8 cellular contexts compared by ENCODE assay signal in the genomic region with DNA sequence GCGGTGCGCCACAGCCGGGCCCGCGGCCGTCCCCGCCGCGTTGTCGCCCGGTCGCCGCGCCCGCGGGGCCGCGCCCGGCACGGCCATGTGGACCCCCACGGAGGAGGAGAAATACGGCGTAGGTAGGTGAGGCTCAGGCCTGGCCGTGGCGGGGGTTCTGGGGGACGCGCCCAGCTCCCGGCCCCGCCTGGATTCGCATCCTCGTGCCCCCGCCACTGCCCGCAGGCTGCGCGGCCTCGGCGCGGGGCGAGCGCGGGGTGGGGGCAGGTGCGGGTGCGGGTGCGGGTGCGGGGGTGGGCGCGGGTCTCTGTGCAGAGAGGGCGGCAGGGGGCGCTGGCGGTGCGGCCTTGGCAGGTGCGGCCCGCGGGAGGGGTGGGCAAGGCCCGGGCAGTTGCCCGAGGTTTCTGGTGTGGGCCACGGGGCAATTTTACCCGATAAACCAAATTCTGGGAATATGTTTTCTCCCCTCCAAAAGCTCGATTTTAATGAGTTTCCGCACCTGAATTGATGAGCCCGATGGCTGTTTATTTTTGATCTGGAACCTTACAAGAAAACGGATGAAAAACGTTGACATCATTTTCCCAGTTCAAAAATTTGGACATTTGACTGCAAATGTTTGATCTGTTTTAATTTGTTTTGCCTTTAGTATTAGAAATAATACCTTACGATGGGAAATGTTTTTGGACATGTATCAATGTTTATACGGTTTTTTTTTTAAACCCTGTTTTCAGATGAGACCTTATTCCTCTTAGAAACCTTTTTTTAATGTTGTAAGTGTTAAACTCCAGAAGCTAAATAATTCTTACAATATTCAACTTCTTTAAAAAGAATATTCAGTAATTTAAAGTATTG. TPM values are rescaled to one million over a fixed set of nuclear protein-coding genes. Genes with fewer than 3 reads are reported as not detected.
DNase-seq lines count a peak whose midpoint lies in the region; ATAC-seq and TF ChIP-seq lines count a peak whose summit lies in the region.

No MANE protein-coding gene starts in this region.

- intact Hi-C loops in mammary epithelial cell (cut with micrococcal nuclease): no loop called here

- DNase-seq in CD1c-positive myeloid dendritic cell (ENCODE audit: extremely low spot score) (peak; percentile 39), mammary epithelial cell (no peak)
- DNase-seq in activated CD4-positive, CD25-positive, alpha-beta regulatory T cell (lab: John Stamatoyannopoulos, UW): peak; percentile 11 to 32 (median 24)
- peak in 2 of 3 donors; percentile 7 to 54 for DNase-seq in stimulated activated CD4-positive, alpha-beta T cell treated with anti-CD3 and anti-CD28 coated beads, TNF-alpha, amount 100 ng/mL, for 1 hour (ENCODE audit: low read depth in 3 of 3, low spot score in 1 of 3)

- H3K27me3 ChIP-seq in mammary epithelial cell (ENCODE audit: insufficient read depth, low read length): peaks cover 35% of the 10 kb centered on the region
- H3K27me3 ChIP-seq in layer of hippocampus (ENCODE audit: control insufficient read depth, insufficient read depth, low read length): no peaks in the 10 kb centered on the region

- in situ Hi-C loops in mammary epithelial cell (cut with MboI; ENCODE audit: low sequenced_read_pairs in 2 of 2): no loop called here

- TF ChIP-seq CTCF in mammary epithelial cell (conservative IDR thresholded peaks at IDR 0.05 in 1 of 2, IDR thresholded peaks at IDR 0.05 in 1 of 2; ENCODE audit: extremely low read depth in 1 of 2, insufficient read depth in 1 of 2, low read depth in 1 of 2, low read length in 2 of 2): peak; percentile 1 to 35

- no peaks in the 10 kb centered on the region for H3K79me2 ChIP-seq in mammary epithelial cell (ENCODE audit: insufficient read depth, low read length)

- H3K4me3 ChIP-seq in mammary epithelial cell (replicated peaks in 1 of 3; ENCODE audit: insufficient read depth in 1 of 3, low read depth in 2 of 3, low read length in 3 of 3): peak overlapping the region in 2 of 3 experiments; percentile 37 to 49

- 9% methylated on average over 15 of the region's 65 CpGs for WGBS in mammary epithelial cell (ENCODE audit: low coverage, missing lambda C conversion rate)

- H3K36me3 ChIP-seq in mammary epithelial cell (ENCODE audit: insufficient read depth, low read length): no peaks in the 10 kb centered on the region

- CTCF ChIA-PET in mammary epithelial cell (lab: Charles Lee; ENCODE audit: low non-redundant PET): interaction anchor here (0.6 kb wide), 1 partner anchor 429 kb away, joined by 3 read pairs; no protein-coding TSS in a partner anchor

- H3K4me2 ChIP-seq in mammary epithelial cell (ENCODE audit: insufficient read depth, low read depth, low read length): peak overlapping the region; percentile 98

- peaks cover 5% of the 10 kb centered on the region for H4K20me1 ChIP-seq in mammary epithelial cell (ENCODE audit: insufficient read depth, low read length)

- H3K9ac ChIP-seq in mammary epithelial cell (ENCODE audit: insufficient read depth, low read length): no peak overlapping the region

- H3K27ac ChIP-seq in mammary epithelial cell (ENCODE audit: insufficient read depth, low read depth, low read length) (no peak overlapping the region), layer of hippocampus (ENCODE audit: low read depth, low read length) (peak overlapping the region; percentile 46)

- BruUV-seq in mammary epithelial cell (replicated peaks; lab: Mats Ljungman, UMichigan): no TSS peak

- peak overlapping the region; percentile 88 for H2AFZ ChIP-seq in mammary epithelial cell (ENCODE audit: low read depth, low read length)

- H3K4me1 ChIP-seq in mammary epithelial cell (ENCODE audit: insufficient read depth, low read length): peaks cover 8% of the 10 kb centered on the region

- dilution Hi-C loops in mammary epithelial cell (cut with HindIII; ENCODE audit: low sequenced_read_pairs): no loop called here

- no peaks in the 10 kb centered on the region for H3K9me3 ChIP-seq in mammary epithelial cell (replicated peaks; ENCODE audit: insufficient read depth, low read length)

- ATAC-seq in HG03442 (IDR thresholded peaks at IDR 0.05; ENCODE audit: unreplicated experiment) (peak; percentile 33), HG03196 (IDR thresholded peaks at IDR 0.05; ENCODE audit: unreplicated experiment) (no peak), GM18520 (IDR thresholded peaks at IDR 0.05; ENCODE audit: unreplicated experiment) (no peak)

RNA-seq across cellular contexts. Expression of a gene that starts 0.7 kb away (rescaled TPM):
- total RNA-seq in mammary epithelial cell: under 1 TPM; 0.17 to 0.38 TPM
- polyA plus RNA-seq in mammary epithelial cell: 0.08 TPM
- not detected for polyA minus RNA-seq in mammary epithelial cell

RNA-seq across cellular contexts. Expression of a gene that starts 58.5 kb away (rescaled TPM):
- total RNA-seq in mammary epithelial cell: 100 to 1,000 TPM in 1 of 2 donors, 10 to 100 TPM in 1; 94.9 to 138 TPM
- 259 TPM for polyA plus RNA-seq in mammary epithelial cell
- polyA minus RNA-seq in mammary epithelial cell: 258 TPM
